9 cellular contexts compared by ENCODE assay signal in the genomic region with DNA sequence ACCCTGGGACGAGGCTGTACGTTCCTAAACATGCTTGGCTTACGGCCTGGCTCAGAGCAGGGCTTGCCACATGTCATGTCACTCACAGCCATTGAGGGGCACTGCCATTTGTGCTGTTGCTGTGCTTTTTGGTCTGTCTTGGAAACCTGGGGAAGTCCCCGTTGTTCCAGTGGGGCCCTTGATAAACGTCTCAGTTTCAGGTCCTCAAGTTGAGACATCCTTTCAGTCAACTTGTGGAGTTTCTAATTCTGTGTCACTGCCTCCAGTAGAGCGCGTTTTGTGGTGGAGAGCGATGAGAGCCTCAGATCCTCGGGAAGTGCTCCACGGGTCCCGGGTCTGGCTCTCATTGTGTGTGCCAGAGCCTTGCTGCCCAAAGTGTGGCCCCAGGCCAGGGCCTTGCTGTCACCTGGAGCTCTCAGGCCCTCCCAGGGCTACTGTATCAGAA. TPM values are rescaled to one million over a fixed set of nuclear protein-coding genes. Genes with fewer than 3 reads are reported as not detected.
DNase-seq lines count a peak whose midpoint lies in the region; ATAC-seq and TF ChIP-seq lines count a peak whose summit lies in the region.
"Had no signal": no experiment of that assay in that cellular context is flagged by ENCODE, and none has a peak within 500 bp of the region (broad histone marks: within the 10 kb centered on the region; RNA-seq: fewer than 3 reads in every experiment).

No MANE protein-coding gene starts in this region.

- no peak overlapping the region for H3K27ac ChIP-seq in uterus

- DNase-seq in SIG-M5 (lab: John Stamatoyannopoulos, UW) = peak; percentile 26
- DNase-seq in memory B cell (ENCODE audit: low spot score in 2 of 2) = peak; percentile 67 to 86
- no peak for DNase-seq in NCI-H1048 (lab: John Stamatoyannopoulos, UW)
- no peak for DNase-seq in uterus
- DNase-seq in NCI-H82 (lab: John Stamatoyannopoulos, UW) = no peak
- DNase-seq in kidney glomerular epithelial cell (lab: John Stamatoyannopoulos, UW) = no peak

- TF ChIP-seq POLR2A in uterus (IDR thresholded peaks at IDR 0.05) = no peak

- no peaks in the 10 kb centered on the region for H3K4me1 ChIP-seq in uterus

- peak overlapping the region; percentile 95 for H3K27ac Mint-ChIP-seq in memory B cell

- H3K27me3 ChIP-seq in uterus = no peaks in the 10 kb centered on the region

- no peaks in the 10 kb centered on the region for H3K36me3 ChIP-seq in uterus

- peak overlapping the region; percentile 17 for H3K4me3 Mint-ChIP-seq in memory B cell

- peaks cover 15% of the 10 kb centered on the region for H3K4me1 Mint-ChIP-seq in memory B cell

- ATAC-seq in GM18520 (IDR thresholded peaks at IDR 0.05; ENCODE audit: unreplicated experiment) (peak; percentile 98), HG02763 (IDR thresholded peaks at IDR 0.05; ENCODE audit: unreplicated experiment) (peak; percentile 98), memory B cell (ENCODE audit: low read depth) (peak; percentile 99)

- no peak for TF ChIP-seq CTCF in uterus (IDR thresholded peaks at IDR 0.05)

- H3K9me3 Mint-ChIP-seq in memory B cell = peaks cover 4% of the 10 kb centered on the region

- H3K36me3 Mint-ChIP-seq in memory B cell = peaks cover 2% of the 10 kb centered on the region

- intact Hi-C loops in uterus (cut with DNase I; ENCODE audit: low total_unique reads) = no loop called here

- no peaks in the 10 kb centered on the region for H3K27me3 Mint-ChIP-seq in memory B cell

- H3K4me3 ChIP-seq in uterus = no peak overlapping the region
- H3K4me3 ChIP-seq: skin epidermis had no signal

- H3K9me3 ChIP-seq in uterus = no peaks in the 10 kb centered on the region

RNA-seq across cellular contexts. Expression of gene CCR6, which starts 43.0 kb away (rescaled TPM):
- total RNA-seq in uterus = not detected

Comparison
In these comparisons a context has a peak if more than half of its experiments do, and no peak if none do; other contexts are left out.
1. DNase-seq: peak in SIG-M5 (single experiment) and memory B cell (2 of 2); none in NCI-H1048 (single experiment), uterus (0 of 2), NCI-H82 (single experiment) and kidney glomerular epithelial cell (single experiment).
2. Peak in every context shown above with its lines, with median percentiles within 50 percentile points of each other: ATAC-seq.